Comparison of ENCODE assay signal across 2 cellular contexts in genomic region chrX:135737361-135738071, GRCh38.
TF ChIP-seq lines count a peak whose summit lies in the region.

No MANE protein-coding gene starts in this region.

TF ChIP-seq in IMR-90, 13 proteins besides CTCF, POLR2A, EP300 and RAD21:
- no peak for TF ChIP-seq BHLHE40 (IDR thresholded peaks at IDR 0.05; ENCODE audit: low read depth, low read length)
- TF ChIP-seq CEBPB (IDR thresholded peaks at IDR 0.05; ENCODE audit: low read depth, low read length): no peak
- TF ChIP-seq RCOR1 (IDR thresholded peaks at IDR 0.05; ENCODE audit: insufficient replicate concordance, low read length): no peak
- TF ChIP-seq MAFK (IDR thresholded peaks at IDR 0.05; ENCODE audit: low read depth, low read length): no peak
- no peak for TF ChIP-seq RFX5 (IDR thresholded peaks at IDR 0.05; ENCODE audit: low read depth, low read length)

TF ChIP-seq in GM12878, 131 proteins besides CTCF, POLR2A, EP300 and RAD21:
- TF ChIP-seq SPI1 (IDR thresholded peaks at IDR 0.05; ENCODE audit: borderline replicate concordance, insufficient read depth, low read depth, low read length) (peak; percentile 33; the same call in 1 of the 2 replicates), SIX5 (IDR thresholded peaks at IDR 0.05; ENCODE audit: low read depth, low read length, severe bottlenecking) (no peak), CREB1 (IDR thresholded peaks at IDR 0.05; ENCODE audit: low read depth) (no peak)
